In the genomic region with DNA sequence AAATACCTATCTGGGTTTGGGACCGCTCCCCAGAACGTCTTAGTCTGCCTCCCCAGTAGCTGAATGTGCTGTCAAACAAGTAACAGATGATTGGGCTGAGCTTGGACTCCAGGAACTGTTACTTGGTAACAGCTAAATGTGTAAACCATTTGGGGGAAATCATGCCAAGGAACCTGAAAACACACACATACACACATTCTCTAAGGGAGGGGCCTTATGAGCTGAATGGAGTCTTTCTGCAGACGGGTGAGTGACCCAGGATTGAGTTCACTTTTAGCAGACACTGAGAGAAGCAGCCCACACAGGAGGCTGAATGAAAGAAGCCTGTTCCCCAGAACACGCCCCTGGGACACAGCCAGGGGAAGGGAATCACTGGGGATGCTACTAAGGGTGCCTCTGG, we compare ENCODE assay signal across 1 cellular context.
TF ChIP-seq lines count a peak whose summit lies in the region.

No MANE protein-coding gene starts in this region.

TF ChIP-seq in K562, 482 proteins besides CTCF, POLR2A, EP300 and RAD21:
- TF ChIP-seq ZBTB1 (CRISPR knock-in tag; IDR thresholded peaks at IDR 0.05; ENCODE audit: borderline replicate concordance, low read depth), result no peak
- TF ChIP-seq SETDB1 (IDR thresholded peaks at IDR 0.05; ENCODE audit: low read length), result no peak
- TF ChIP-seq, protein P1, sequence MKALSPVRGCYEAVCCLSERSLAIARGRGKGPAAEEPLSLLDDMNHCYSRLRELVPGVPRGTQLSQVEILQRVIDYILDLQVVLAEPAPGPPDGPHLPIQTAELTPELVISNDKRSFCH (CRISPR knock-in tag; IDR thresholded peaks at IDR 0.05), result no peak
- TF ChIP-seq, protein P1 (tag; IDR thresholded peaks at IDR 0.05), result no peak
